26 cellular contexts compared by ENCODE assay signal in the genomic region with DNA sequence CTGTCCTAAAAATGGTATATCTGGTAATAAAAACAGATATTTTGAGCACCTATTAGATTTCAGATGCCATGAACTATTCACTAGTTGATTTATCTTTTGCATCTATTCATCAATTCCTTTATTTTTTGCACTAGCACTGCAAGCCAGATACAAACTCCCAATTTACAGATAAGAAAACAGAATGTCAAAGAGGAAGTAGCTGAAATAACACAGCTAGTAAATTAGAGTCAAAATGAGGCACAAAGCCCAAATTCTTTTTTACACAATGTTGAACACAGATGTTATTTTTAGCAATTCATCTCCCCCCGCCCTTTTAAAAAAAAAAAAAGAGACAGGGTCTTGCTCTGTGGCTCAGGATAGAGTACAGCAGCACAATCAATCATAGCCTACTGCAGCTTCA.
DNase-seq lines count a peak whose midpoint lies in the region; ATAC-seq and TF ChIP-seq lines count a peak whose summit lies in the region.
"Had no signal": no experiment of that assay in that cellular context is flagged by ENCODE, and none has a peak within 500 bp of the region (broad histone marks: within the 10 kb centered on the region; RNA-seq: fewer than 3 reads in every experiment).

No MANE protein-coding gene starts in this region.

- TF ChIP-seq POLR2A in right lobe of liver (IDR thresholded peaks at IDR 0.05), result no peak

- H3K4me3 ChIP-seq in liver (ENCODE audit: low read depth in 1 of 3, low read length in 3 of 3), result no peak overlapping the region
- H3K4me3 ChIP-seq in right lobe of liver, result no peak overlapping the region
- H3K4me3 ChIP-seq in neural progenitor cell, result no peak overlapping the region
- H3K4me3 ChIP-seq: GM23338 had no signal

- H2AFZ ChIP-seq in neural progenitor cell (replicated peaks), result no peak overlapping the region
- H2AFZ ChIP-seq: GM23338 had no signal

- no peak overlapping the region for H3K4me2 ChIP-seq in neural progenitor cell
- H3K4me2 ChIP-seq: GM23338 had no signal

- H3K4me3 Mint-ChIP-seq in mesothelial cell of epicardium (no peak overlapping the region), neural progenitor cell (no peak overlapping the region)
- H3K4me3 Mint-ChIP-seq: CD4-positive, alpha-beta memory T cell; GM23338; H9; HFFc6 had no signal

- DNase-seq in right lobe of liver (no peak), dermis microvascular lymphatic vessel endothelial cell (ENCODE audit: low read depth in 2 of 2) (peak; percentile 4 to 67), mesothelial cell of epicardium (ENCODE audit: low spot score in 2 of 2, unreplicated experiment in 2 of 2) (no peak), neural progenitor cell (ENCODE audit: low spot score) (no peak), COLO668 (lab: John Stamatoyannopoulos, UW; ENCODE audit: unreplicated experiment) (no peak), HCEC 1CT (no peak), DMS 273 treated with DMSO at 0.1 percent for 48 hours (lab: John Stamatoyannopoulos, UW) (no peak)
- DNase-seq: C1 segment of cervical spinal cord; Caco-2; CD4-positive, alpha-beta memory T cell; DMS79 treated with DMSO at 0.1 percent for 48 hours; GF-D8; H9; HFFc6; NCI-H1048; NCI-H1417 treated with DMSO at 0.1 percent for 48 hours; NCI-H1930; NCI-H2107; NCI-H446 treated with DMSO at 0.1 percent for 48 hours; NCI-H526; SHP77 had no signal

- H3K9me3 Mint-ChIP-seq in mesothelial cell of epicardium, result peaks cover 4% of the 10 kb centered on the region
- peaks cover 7% of the 10 kb centered on the region for H3K9me3 Mint-ChIP-seq in neural progenitor cell
- H3K9me3 Mint-ChIP-seq: GM23338, H9, HFFc6 had no signal

- H3K27ac ChIP-seq in liver (ENCODE audit: low read depth in 1 of 2, low read length in 2 of 2) (peak overlapping the region; percentile 14 to 42), right lobe of liver (no peak overlapping the region), neural progenitor cell (no peak overlapping the region)
- H3K27ac ChIP-seq: HL-60, RWPE1 had no signal

- H3K9ac ChIP-seq in liver (ENCODE audit: low read depth in 1 of 2, low read length in 2 of 2), result no peak overlapping the region
- H3K9ac ChIP-seq in neural progenitor cell, result no peak overlapping the region

- H3K36me3 ChIP-seq in liver (ENCODE audit: control insufficient read depth in 4 of 4, insufficient read depth in 3 of 4, low read depth in 1 of 4, low read length in 3 of 4) (no peaks in the 10 kb centered on the region), right lobe of liver (no peaks in the 10 kb centered on the region), neural progenitor cell (no peaks in the 10 kb centered on the region)

- 45% methylated on average over 1 of the region's 1 CpG for WGBS in liver
- 0% methylated on average over 1 of the region's 1 CpG for WGBS in right lobe of liver (ENCODE audit: insufficient coverage, low coverage, low lambda C conversion rate, missing lambda C conversion rate)

- H3K27me3 ChIP-seq in liver (ENCODE audit: control insufficient read depth in 4 of 4, insufficient read depth in 4 of 4, low read length in 3 of 4) (no peaks in the 10 kb centered on the region), right lobe of liver (no peaks in the 10 kb centered on the region), neural progenitor cell (no peaks in the 10 kb centered on the region)

- H3K4me1 ChIP-seq in liver (ENCODE audit: control insufficient read depth in 4 of 4, insufficient read depth in 4 of 4, low read length in 3 of 4) (no peaks in the 10 kb centered on the region), right lobe of liver (no peaks in the 10 kb centered on the region), neural progenitor cell (peaks cover 18% of the 10 kb centered on the region)
- H3K4me1 ChIP-seq: Caco-2 had no signal

- intact Hi-C loops in right lobe of liver (cut with DNase I), result no loop called here

- peaks cover 20% of the 10 kb centered on the region for H3K27me3 Mint-ChIP-seq in mesothelial cell of epicardium (ENCODE audit: low read depth)
- peaks cover 41% of the 10 kb centered on the region for H3K27me3 Mint-ChIP-seq in neural progenitor cell (ENCODE audit: insufficient read depth, low read depth)

- no peak for TF ChIP-seq RAD21 in liver (IDR thresholded peaks at IDR 0.05)

- ATAC-seq in right lobe of liver, result no peak

- H3F3A ChIP-seq in neural progenitor cell (ENCODE audit: low read depth), result no peaks in the 10 kb centered on the region

- H4K20me1 ChIP-seq in neural progenitor cell (ENCODE audit: low read depth), result no peaks in the 10 kb centered on the region

- H3K4me1 Mint-ChIP-seq in mesothelial cell of epicardium (peaks cover 80% of the 10 kb centered on the region), neural progenitor cell (peaks cover 43% of the 10 kb centered on the region)
- H3K4me1 Mint-ChIP-seq: CD4-positive, alpha-beta memory T cell had no signal

- no peak for TF ChIP-seq CTCF in liver (IDR thresholded peaks at IDR 0.05; ENCODE audit: low read depth, low read length, missing input control)
- TF ChIP-seq CTCF in right lobe of liver (IDR thresholded peaks at IDR 0.05), result no peak
- no peak for TF ChIP-seq CTCF in mesothelial cell of epicardium (IDR thresholded peaks at IDR 0.05; ENCODE audit: unreplicated experiment)
- no peak for TF ChIP-seq CTCF in neural progenitor cell (IDR thresholded peaks at IDR 0.05)

- H3K9me3 ChIP-seq in liver (ENCODE audit: control insufficient read depth in 4 of 4, low read length in 3 of 4), result no peaks in the 10 kb centered on the region
- no peaks in the 10 kb centered on the region for H3K9me3 ChIP-seq in right lobe of liver
- H3K9me3 ChIP-seq in neural progenitor cell (ENCODE audit: low read depth), result no peaks in the 10 kb centered on the region
- H3K9me3 ChIP-seq: Caco-2 had no signal

- H3K36me3 Mint-ChIP-seq in mesothelial cell of epicardium (no peaks in the 10 kb centered on the region), neural progenitor cell (no peaks in the 10 kb centered on the region)
- H3K36me3 Mint-ChIP-seq: CD4-positive, alpha-beta memory T cell; IgD-negative memory B cell had no signal

- no peaks in the 10 kb centered on the region for H3K79me2 ChIP-seq in neural progenitor cell (ENCODE audit: low read depth)

- H3K27ac Mint-ChIP-seq in mesothelial cell of epicardium, result peak overlapping the region; percentile 83
- no peak overlapping the region for H3K27ac Mint-ChIP-seq in neural progenitor cell
- H3K27ac Mint-ChIP-seq: CD4-positive, alpha-beta memory T cell; GM23338; H9; IgD-negative memory B cell had no signal

TF ChIP-seq in liver, 16 proteins besides CTCF, POLR2A, EP300 and RAD21:
- TF ChIP-seq EGR1 (IDR thresholded peaks at IDR 0.05; ENCODE audit: low read depth in 2 of 2), result no peak
- no peak for TF ChIP-seq ZBTB33 (IDR thresholded peaks at IDR 0.05)
- no peak for TF ChIP-seq MAX (IDR thresholded peaks at IDR 0.05)
- TF ChIP-seq FOXA1 (IDR thresholded peaks at IDR 0.05), result no peak
- no peak for TF ChIP-seq RXRA (IDR thresholded peaks at IDR 0.05)
- TF ChIP-seq JUND (IDR thresholded peaks at IDR 0.05), result no peak
- TF ChIP-seq NR2F2 (IDR thresholded peaks at IDR 0.05), result no peak
- no peak for TF ChIP-seq SP1 (IDR thresholded peaks at IDR 0.05)

Comparison
In these comparisons a context has a peak if more than half of its experiments do, and no peak if none do; other contexts are left out.
1. H3K27ac ChIP-seq: peak in liver (2 of 2); none in right lobe of liver (0 of 3) and neural progenitor cell (single experiment).
2. DNase-seq: peak in dermis microvascular lymphatic vessel endothelial cell (2 of 2); none in right lobe of liver (0 of 3), mesothelial cell of epicardium (0 of 2), neural progenitor cell (single experiment), COLO668 (single experiment), HCEC 1CT (single experiment) and DMS 273 treated with DMSO at 0.1 percent for 48 hours (single experiment).